ENCODE assay signal across 21 cellular contexts in genomic region chr1:43044572-43045361, GRCh38.
DNase-seq lines count a peak whose midpoint lies in the region; FAIRE-seq and TF ChIP-seq lines count a peak whose summit lies in the region.
"Had no signal": no experiment of that assay in that cellular context is flagged by ENCODE, and none has a peak within 500 bp of the region (broad histone marks: within the 10 kb centered on the region; RNA-seq: fewer than 3 reads in every experiment).

No MANE protein-coding gene starts in this region.

- CTCF ChIA-PET in Caco-2 (lab: Charles Lee), result interaction anchor here (1.1 to 1.4 kb wide), 2 partner anchors 8 to 29 kb away, joined by 3 read pairs; no protein-coding TSS in a partner anchor

- no peak overlapping the region for H3K23ac ChIP-seq in trophoblast cell (ENCODE audit: low read length)

- no peak overlapping the region for H3K4ac ChIP-seq in trophoblast cell (ENCODE audit: low read depth, low read length)

- H3K4me3 ChIP-seq in Caco-2 (ENCODE audit: low read depth, low read length) (no peak overlapping the region), WERI-Rb-1 (ENCODE audit: low read depth, low read length) (no peak overlapping the region), bronchial epithelial cell (ENCODE audit: low read depth, low read length) (no peak overlapping the region), trophoblast cell (ENCODE audit: low read depth, low read length) (no peak overlapping the region), vagina (no peak overlapping the region), small intestine (ENCODE audit: low read depth in 1 of 2, low read length in 2 of 2) (no peak overlapping the region)
- H3K4me3 ChIP-seq: BLaER1 treated with 17β-estradiol and CSF1 and Interleukin-3, amounts not matched to agents 10 nM and 100 nM; GM12878; GM23338 had no signal

- H3K79me1 ChIP-seq in trophoblast cell (ENCODE audit: low read length), result peaks cover 12% of the 10 kb centered on the region

- H2AFZ ChIP-seq in trophoblast cell (ENCODE audit: insufficient read depth, low read length, poor library complexity), result no peak overlapping the region
- H2AFZ ChIP-seq: GM23338 had no signal

- H3K4me2 ChIP-seq in trophoblast cell (ENCODE audit: low read length), result no peak overlapping the region
- H3K4me2 ChIP-seq: GM23338 had no signal

- peak overlapping the region; percentile 81 for H3K27ac Mint-ChIP-seq in Caco-2 (ENCODE audit: unreplicated experiment)
- H3K27ac Mint-ChIP-seq: B cell; CD8-positive, alpha-beta T cell; GM23338 had no signal

- no CpG with 5 or more reads among the region's 6 CpGs for WGBS in trophoblast cell (ENCODE audit: extremely low coverage, insufficient coverage, insufficient read length)
- 53 to 73% (median 54%) methylated on average over 6 of the region's 6 CpGs for WGBS in small intestine, 3 donors

- no peak overlapping the region for H3K14ac ChIP-seq in trophoblast cell (ENCODE audit: low read length)

- no TSS peak for BruUV-seq in Caco-2 (replicated peaks; lab: Mats Ljungman, UMichigan)

- H4K8ac ChIP-seq in trophoblast cell (ENCODE audit: low read depth, low read length), result peak overlapping the region; percentile 50

- H3K27me3 Mint-ChIP-seq in Caco-2 (ENCODE audit: insufficient read depth, unreplicated experiment), result no peaks in the 10 kb centered on the region

- H3K9me3 ChIP-seq in Caco-2, result no peaks in the 10 kb centered on the region
- H3K9me3 ChIP-seq in WERI-Rb-1 (ENCODE audit: severe bottlenecking), result no peaks in the 10 kb centered on the region
- H3K9me3 ChIP-seq in trophoblast cell (ENCODE audit: insufficient read depth, low read depth, low read length), result peaks cover 6% of the 10 kb centered on the region
- H3K9me3 ChIP-seq in vagina, result no peaks in the 10 kb centered on the region
- H3K9me3 ChIP-seq in small intestine (ENCODE audit: control insufficient read depth, low read depth), result no peaks in the 10 kb centered on the region

- H3K27me3 ChIP-seq in Caco-2 (replicated peaks; ENCODE audit: control insufficient read depth, insufficient read depth, low read length), result no peaks in the 10 kb centered on the region
- H3K27me3 ChIP-seq in WERI-Rb-1 (ENCODE audit: insufficient read depth, low read depth, severe bottlenecking), result no peaks in the 10 kb centered on the region
- H3K27me3 ChIP-seq in bronchial epithelial cell (ENCODE audit: control insufficient read depth, insufficient read depth, low read length), result no peaks in the 10 kb centered on the region
- H3K27me3 ChIP-seq in trophoblast cell (ENCODE audit: insufficient read depth, low read length), result no peaks in the 10 kb centered on the region
- H3K27me3 ChIP-seq in vagina, result no peaks in the 10 kb centered on the region
- no peaks in the 10 kb centered on the region for H3K27me3 ChIP-seq in small intestine (ENCODE audit: control insufficient read depth in 2 of 2, insufficient read depth in 2 of 2, low read length in 2 of 2)
- H3K27me3 ChIP-seq: BLaER1 treated with 17β-estradiol and CSF1 and Interleukin-3, amounts not matched to agents 10 nM and 100 nM had no signal

- H2BK120ac ChIP-seq in trophoblast cell (ENCODE audit: insufficient read depth, low read length, poor library complexity), result peak overlapping the region; percentile 9

- H3K79me2 ChIP-seq in trophoblast cell (ENCODE audit: control insufficient read depth, insufficient read depth, low read length, poor library complexity), result no peaks in the 10 kb centered on the region

- peak overlapping the region; percentile 41 for H4K91ac ChIP-seq in trophoblast cell (ENCODE audit: low read depth, low read length)

- POLR2A ChIA-PET in Caco-2 (lab: Charles Lee), result interaction anchor here (0.5 to 1.1 kb wide), 2 partner anchors 34 to 36 kb away, joined by 3 to 5 read pairs; no protein-coding TSS in a partner anchor

- H3K4me1 ChIP-seq in Caco-2 (peaks cover 65% of the 10 kb centered on the region), trophoblast cell (ENCODE audit: control insufficient read depth in 1 of 2, insufficient read depth in 2 of 2, low read length in 2 of 2) (peaks cover 8 to 15% of the 10 kb centered on the region in 2 experiments), vagina (peaks cover 17% of the 10 kb centered on the region), small intestine (ENCODE audit: control insufficient read depth in 2 of 2, insufficient read depth in 1 of 2, low read depth in 1 of 2, low read length in 1 of 2) (peaks cover 0 to 2% of the 10 kb centered on the region in 2 donors)

- no peak overlapping the region for H3K18ac ChIP-seq in trophoblast cell (ENCODE audit: low read length)

- no peak overlapping the region for H4K12ac ChIP-seq in trophoblast cell (ENCODE audit: low read depth, low read length)

- no peak for TF ChIP-seq POLR2A in vagina (IDR thresholded peaks at IDR 0.05)

- TF ChIP-seq CTCF in Caco-2 (IDR thresholded peaks at IDR 0.05; ENCODE audit: insufficient read depth in 1 of 2, low read depth in 1 of 2, low read length in 1 of 2, severe bottlenecking in 1 of 2, unreplicated experiment in 1 of 2) (no peak), WERI-Rb-1 (IDR thresholded peaks at IDR 0.05; ENCODE audit: low read depth, low read length) (no peak), bronchial epithelial cell (IDR thresholded peaks at IDR 0.05; ENCODE audit: insufficient read depth, low read length, severe bottlenecking) (no peak), vagina (IDR thresholded peaks at IDR 0.05) (no peak)

- H3K9ac ChIP-seq in trophoblast cell (ENCODE audit: low read length), result no peak overlapping the region
- H3K9ac ChIP-seq: BLaER1 treated with 17β-estradiol and CSF1 and Interleukin-3, amounts not matched to agents 10 nM and 100 nM had no signal

- no peak overlapping the region for H2BK5ac ChIP-seq in trophoblast cell (ENCODE audit: low read depth, low read length, poor library complexity)

- no peak overlapping the region for H2AK5ac ChIP-seq in trophoblast cell (ENCODE audit: low read length)

- intact Hi-C loops in Caco-2 (cut with micrococcal nuclease; ENCODE audit: unreplicated experiment) (loop anchor here (2.0 kb wide), 2 partner anchors 36 to 64 kb away; no protein-coding TSS in a partner anchor), vagina (cut with DNase I) (no loop called here)

- peaks cover 5% of the 10 kb centered on the region for H3K36me3 Mint-ChIP-seq in Caco-2 (ENCODE audit: insufficient read depth, unreplicated experiment)
- H3K36me3 Mint-ChIP-seq: CD8-positive, alpha-beta T cell had no signal

- H3K36me3 ChIP-seq in Caco-2 (ENCODE audit: control insufficient read depth, insufficient read depth, low read length) (no peaks in the 10 kb centered on the region), WERI-Rb-1 (no peaks in the 10 kb centered on the region), bronchial epithelial cell (ENCODE audit: control insufficient read depth, insufficient read depth, low read length) (no peaks in the 10 kb centered on the region), trophoblast cell (ENCODE audit: control insufficient read depth in 1 of 2, insufficient read depth in 2 of 2, low read length in 2 of 2) (no peaks in the 10 kb centered on the region), vagina (no peaks in the 10 kb centered on the region), small intestine (ENCODE audit: control insufficient read depth in 2 of 2, insufficient read depth in 2 of 2, low read length in 2 of 2) (no peaks in the 10 kb centered on the region)
- H3K36me3 ChIP-seq: BLaER1 treated with 17β-estradiol and CSF1 and Interleukin-3, amounts not matched to agents 10 nM and 100 nM had no signal

- H3K27ac ChIP-seq in WERI-Rb-1, result no peak overlapping the region
- H3K27ac ChIP-seq in trophoblast cell (ENCODE audit: low read depth, low read length), result no peak overlapping the region
- H3K27ac ChIP-seq in vagina, result no peak overlapping the region
- no peak overlapping the region for H3K27ac ChIP-seq in small intestine (ENCODE audit: low read depth in 1 of 2, low read length in 1 of 2)
- H3K27ac ChIP-seq: BLaER1 treated with 17β-estradiol and CSF1 and Interleukin-3, amounts not matched to agents 10 nM and 100 nM; HL-60 had no signal

- no peaks in the 10 kb centered on the region for H3K9me3 Mint-ChIP-seq in Caco-2 (ENCODE audit: unreplicated experiment)
- H3K9me3 Mint-ChIP-seq: CD8-positive, alpha-beta T cell; GM23338 had no signal

- H2BK12ac ChIP-seq in trophoblast cell (ENCODE audit: low read length), result no peak overlapping the region

- FAIRE-seq in bronchial epithelial cell (lab: Jason Lieb, UNC) (peak; percentile 58), small intestine (lab: Jason Lieb, UNC) (no peak)
- FAIRE-seq: GM12878, GM19239, H54 had no signal

- peaks cover 33% of the 10 kb centered on the region for H3K4me1 Mint-ChIP-seq in Caco-2 (ENCODE audit: low read depth, unreplicated experiment)
- H3K4me1 Mint-ChIP-seq: GM23338 had no signal

- no peak overlapping the region for H3K4me3 Mint-ChIP-seq in Caco-2 (ENCODE audit: unreplicated experiment)
- H3K4me3 Mint-ChIP-seq: B cell; CD8-positive, alpha-beta T cell; GM23338 had no signal

- peak; percentile 76 to 88 for DNase-seq in Caco-2
- peak; percentile 23 for DNase-seq in WERI-Rb-1
- DNase-seq in bronchial epithelial cell (ENCODE audit: low read depth), result no peak
- DNase-seq in trophoblast cell, result peak; percentile 89 to 94
- DNase-seq in vagina (ENCODE audit: extremely low spot score in 2 of 2), result no peak
- DNase-seq in small intestine, result no peak
- no peak for DNase-seq in NCI-H2081 treated with DMSO at 0.1 percent for 48 hours (lab: John Stamatoyannopoulos, UW)
- DNase-seq: CD8-positive, alpha-beta T cell; DMS 273 treated with DMSO at 0.1 percent for 48 hours; DMS53; DND-41; EL; HCEC 1CT; IMR-90 had no signal

Comparison
In these comparisons a context has a peak if more than half of its experiments do, and no peak if none do; other contexts are left out.
1. DNase-seq: peak in Caco-2 (2 of 2), WERI-Rb-1 (single experiment) and trophoblast cell (2 of 2); none in bronchial epithelial cell (single experiment), vagina (0 of 2), small intestine (single experiment) and NCI-H2081 treated with DMSO at 0.1 percent for 48 hours (single experiment).